ENCODE assay signal across 39 cellular contexts in genomic region chr1:93283496-93283895, GRCh38.
"Had no signal": no experiment of that assay in that cellular context is flagged by ENCODE, and none has a peak within 500 bp of the region (broad histone marks: within the 10 kb centered on the region; RNA-seq: fewer than 3 reads in every experiment).

No MANE protein-coding gene starts in this region.

- H3K4me1 ChIP-seq: adrenal gland, ascending aorta, body of pancreas, breast epithelium had no signal

- H3K4me3 Mint-ChIP-seq: activated naive CD4-positive, alpha-beta T cell treated with anti-CD3 and anti-CD28 coated beads for 36 hours; activated naive CD4-positive, alpha-beta T cell treated with anti-CD3 and anti-CD28 coated beads, Interleukin-2, amount 10 ng/mL, durations not matched to agents 7 days and 5 days; activated naive CD4-positive, alpha-beta T cell treated with anti-CD3 and anti-CD28 coated beads, Interleukin-2, amount 50 U/mL, for 24 hours; activated naive CD8-positive, alpha-beta T cell; activated naive CD8-positive, alpha-beta T cell treated with anti-CD3 and anti-CD28 coated beads for 36 hours; activated naive CD8-positive, alpha-beta T cell treated with anti-CD3 and anti-CD28 coated beads, Interleukin-2, amount 10 ng/mL, durations not matched to agents 7 days and 5 days; activated naive CD8-positive, alpha-beta T cell treated with anti-CD3 and anti-CD28 coated beads, Interleukin-2, amount 50 U/mL, for 24 hours; activated T-cell treated with anti-CD3 and anti-CD28 coated beads, Interleukin-2, amount 50 U/mL, for 24 hours; activated T-cell treated with anti-CD3 and anti-CD28 coated beads, Interleukin-2, amount 50 U/mL, for 4 hours; activated T-cell treated with anti-CD3 and anti-CD28 coated beads, Interleukin-2, amount 50 U/mL, for 72 hours; activated T-helper 1 cell treated with anti-CD3 and anti-CD28 coated beads, Interleukin-12 subunit alpha, Interleukin-12 subunit beta, Interleukin-2, Interleukin-4 antibody, amounts not matched to agents 30 ng/mL and 10 ng/mL and 1 ng/mL, durations not matched to agents 14 hours and 24 hours and 36 hours; activated T-helper 17 cell treated with anti-CD3 and anti-CD28 coated beads, Interleukin-2, amount 50 U/mL, for 72 hours; brain; central memory CD8-positive, alpha-beta T cell had no signal

- H3K9me3 Mint-ChIP-seq: activated T-cell treated with anti-CD3 and anti-CD28 coated beads, Interleukin-2, amount 50 U/mL, for 24 hours; activated T-helper 17 cell treated with anti-CD3 and anti-CD28 coated beads, Interleukin-2, amount 50 U/mL, for 72 hours had no signal

- H3K27me3 ChIP-seq: adrenal gland, ascending aorta, body of pancreas, brain microvascular endothelial cell, breast epithelium, cardiac muscle cell had no signal

- H3K27ac Mint-ChIP-seq: activated naive CD4-positive, alpha-beta T cell treated with anti-CD3 and anti-CD28 coated beads for 36 hours; activated naive CD4-positive, alpha-beta T cell treated with anti-CD3 and anti-CD28 coated beads, Interleukin-2, amount 10 ng/mL, durations not matched to agents 7 days and 5 days; activated naive CD4-positive, alpha-beta T cell treated with anti-CD3 and anti-CD28 coated beads, Interleukin-2, amount 50 U/mL, for 24 hours; activated naive CD8-positive, alpha-beta T cell; activated naive CD8-positive, alpha-beta T cell treated with anti-CD3 and anti-CD28 coated beads for 36 hours; activated naive CD8-positive, alpha-beta T cell treated with anti-CD3 and anti-CD28 coated beads, Interleukin-2, amount 10 ng/mL, durations not matched to agents 7 days and 5 days; activated naive CD8-positive, alpha-beta T cell treated with anti-CD3 and anti-CD28 coated beads, Interleukin-2, amount 50 U/mL, for 24 hours; activated T-cell treated with anti-CD3 and anti-CD28 coated beads, Interleukin-2, amount 50 U/mL, for 24 hours; activated T-cell treated with anti-CD3 and anti-CD28 coated beads, Interleukin-2, amount 50 U/mL, for 72 hours; activated T-helper 1 cell treated with anti-CD3 and anti-CD28 coated beads, Interleukin-12 subunit alpha, Interleukin-12 subunit beta, Interleukin-2, Interleukin-4 antibody, amounts not matched to agents 30 ng/mL and 10 ng/mL and 1 ng/mL, durations not matched to agents 14 hours and 24 hours and 36 hours; activated T-helper 17 cell treated with anti-CD3 and anti-CD28 coated beads, Interleukin-2, amount 50 U/mL, for 72 hours; activated T-helper 2 cell treated with anti-CD3 and anti-CD28 coated beads, Interferon-gamma antibody, Interleukin-2, Interleukin-4, amounts not matched to agents 10 μg/mL and 5 μg/mL and 100 μg/mL, durations not matched to agents 14 hours and 24 hours and 36 hours; brain had no signal

- H3K4me1 Mint-ChIP-seq: activated naive CD4-positive, alpha-beta T cell treated with anti-CD3 and anti-CD28 coated beads, Interleukin-2, amount 10 ng/mL, durations not matched to agents 7 days and 5 days; activated naive CD4-positive, alpha-beta T cell treated with anti-CD3 and anti-CD28 coated beads, Interleukin-2, amount 50 U/mL, for 24 hours; activated naive CD8-positive, alpha-beta T cell treated with anti-CD3 and anti-CD28 coated beads for 36 hours; activated naive CD8-positive, alpha-beta T cell treated with anti-CD3 and anti-CD28 coated beads, Interleukin-2, amount 10 ng/mL, durations not matched to agents 7 days and 5 days; activated naive CD8-positive, alpha-beta T cell treated with anti-CD3 and anti-CD28 coated beads, Interleukin-2, amount 50 U/mL, for 24 hours; activated T-helper 17 cell treated with anti-CD3 and anti-CD28 coated beads, Interleukin-2, amount 50 U/mL, for 72 hours; brain; central memory CD8-positive, alpha-beta T cell had no signal

- H3K9me3 ChIP-seq: adrenal gland, body of pancreas, breast epithelium had no signal

- DNase-seq: activated effector memory CD4-positive, alpha-beta T cell treated with anti-CD3 and anti-CD28 coated beads, Interleukin-2, amount 50 U/mL, for 16 hours; activated effector memory CD4-positive, alpha-beta T cell treated with Interleukin-2 at 50 U/mL for 16 hours; activated gamma-delta T cell; activated gamma-delta T cell treated with Interleukin-2 at 50 U/mL for 16 hours; activated naive CD4-positive, alpha-beta T cell; activated naive CD4-positive, alpha-beta T cell treated with anti-CD3 and anti-CD28 coated beads for 36 hours; activated naive CD4-positive, alpha-beta T cell treated with anti-CD3 and anti-CD28 coated beads, Interleukin-2, amount 10 ng/mL, durations not matched to agents 7 days and 5 days; activated naive CD4-positive, alpha-beta T cell treated with anti-CD3 and anti-CD28 coated beads, Interleukin-2, amount 50 U/mL, for 16 hours; activated naive CD4-positive, alpha-beta T cell treated with Interleukin-2 at 50 U/mL for 16 hours; activated naive CD8-positive, alpha-beta T cell treated with anti-CD3 and anti-CD28 coated beads for 36 hours; activated naive CD8-positive, alpha-beta T cell treated with anti-CD3 and anti-CD28 coated beads, Interleukin-2, amount 10 ng/mL, durations not matched to agents 7 days and 5 days; activated naive CD8-positive, alpha-beta T cell treated with anti-CD3 and anti-CD28 coated beads, Interleukin-2, amount 50 U/mL, for 24 hours; activated T-cell treated with anti-CD3 and anti-CD28 coated beads, Interleukin-2, amount 50 U/mL, for 24 hours; activated T-cell treated with anti-CD3 and anti-CD28 coated beads, Interleukin-2, amount 50 U/mL, for 4 hours; activated T-cell treated with anti-CD3 and anti-CD28 coated beads, Interleukin-2, amount 50 U/mL, for 48 hours; activated T-cell treated with anti-CD3 and anti-CD28 coated beads, Interleukin-2, amount 50 U/mL, for 72 hours; adrenal gland; amniotic stem cell; amygdala; anterior cingulate cortex; aorta; body of pancreas; brain microvascular endothelial cell; caudate nucleus; central memory CD4-positive, alpha-beta T cell; cerebellar nuclear complex had no signal

- FAIRE-seq: astrocyte, bronchial epithelial cell had no signal

- H3K27me3 Mint-ChIP-seq: activated naive CD4-positive, alpha-beta T cell treated with anti-CD3 and anti-CD28 coated beads, Interleukin-2, amount 10 ng/mL, durations not matched to agents 7 days and 5 days; activated naive CD4-positive, alpha-beta T cell treated with anti-CD3 and anti-CD28 coated beads, Interleukin-2, amount 50 U/mL, for 24 hours; activated naive CD8-positive, alpha-beta T cell; activated naive CD8-positive, alpha-beta T cell treated with anti-CD3 and anti-CD28 coated beads for 36 hours; activated naive CD8-positive, alpha-beta T cell treated with anti-CD3 and anti-CD28 coated beads, Interleukin-2, amount 10 ng/mL, durations not matched to agents 7 days and 5 days; activated naive CD8-positive, alpha-beta T cell treated with anti-CD3 and anti-CD28 coated beads, Interleukin-2, amount 50 U/mL, for 24 hours; activated T-cell treated with anti-CD3 and anti-CD28 coated beads, Interleukin-2, amount 50 U/mL, for 24 hours; activated T-helper 17 cell treated with anti-CD3 and anti-CD28 coated beads, Interleukin-2, amount 50 U/mL, for 72 hours; central memory CD8-positive, alpha-beta T cell had no signal

- H3K27ac ChIP-seq: adrenal gland, ascending aorta, body of pancreas, brain microvascular endothelial cell, breast epithelium, cardiac muscle cell had no signal

- H3K36me3 ChIP-seq: adrenal gland, ascending aorta, brain microvascular endothelial cell, breast epithelium, cardiac muscle cell had no signal

- ATAC-seq: activated naive CD4-positive, alpha-beta T cell treated with anti-CD3 and anti-CD28 coated beads, Interleukin-2, amount 50 U/mL, for 72 hours; activated naive CD8-positive, alpha-beta T cell treated with anti-CD3 and anti-CD28 coated beads, Interleukin-2, amount 50 U/mL, for 24 hours; activated T-cell treated with anti-CD3 and anti-CD28 coated beads, Interleukin-2, amount 50 U/mL, for 4 hours; activated T-cell treated with anti-CD3 and anti-CD28 coated beads, Interleukin-2, amount 50 U/mL, for 72 hours; activated T-helper 17 cell treated with anti-CD3 and anti-CD28 coated beads, Interleukin-2, amount 50 U/mL, for 72 hours; body of pancreas had no signal

- H3K4me3 ChIP-seq: adrenal gland, ascending aorta, body of pancreas, breast epithelium, cardiac muscle cell had no signal
